In genomic region chr11:110447897-110448522, GRCh38 we compare ENCODE assay signal across 10 cellular contexts. TPM values are rescaled to one million over a fixed set of nuclear protein-coding genes. Genes with fewer than 3 reads are reported as not detected.
A peak's percentile ranks its signal among the peaks of the same experiment; 100 is the strongest.
DNase-seq lines count a peak whose midpoint lies in the region; ATAC-seq and TF ChIP-seq lines count a peak whose summit lies in the region.
"Had no signal": no experiment of that assay in that cellular context is flagged by ENCODE, and none has a peak within 500 bp of the region (broad histone marks: within the 10 kb centered on the region; RNA-seq: fewer than 3 reads in every experiment).

No MANE protein-coding gene starts in this region.

- no peak overlapping the region for H3K27ac Mint-ChIP-seq in endodermal cell

- H3K36me3 Mint-ChIP-seq in endodermal cell (ENCODE audit: low read depth): peaks cover 25% of the 10 kb centered on the region

- peaks cover 9% of the 10 kb centered on the region for H3K9me3 ChIP-seq in endodermal cell (ENCODE audit: control insufficient read depth, low read length)

- TF ChIP-seq CTCF in endodermal cell (conservative IDR thresholded peaks at IDR 0.05) (peak; percentile 81), retinal pigment epithelial cell (conservative IDR thresholded peaks at IDR 0.05; ENCODE audit: low read depth, low read length) (peak; percentile 57)

- H3K36me3 ChIP-seq in endodermal cell (ENCODE audit: control insufficient read depth, insufficient read depth, low read length): peaks cover 19% of the 10 kb centered on the region

- ATAC-seq in HG03039 (IDR thresholded peaks at IDR 0.05; ENCODE audit: unreplicated experiment) (no peak), GM18498 (IDR thresholded peaks at IDR 0.05; ENCODE audit: unreplicated experiment) (no peak)

- peak; percentile 63 for DNase-seq in NCI-H1105 treated with DMSO at 0.1 percent for 48 hours (lab: John Stamatoyannopoulos, UW)
- no peak for DNase-seq in NCI-H1105 (lab: John Stamatoyannopoulos, UW)
- DNase-seq in NCI-H146 treated with DMSO at 0.1 percent for 48 hours (lab: John Stamatoyannopoulos, UW; ENCODE audit: unreplicated experiment): peak; percentile 20
- DNase-seq in endodermal cell: no peak
- no peak for DNase-seq in retinal pigment epithelial cell (ENCODE audit: low read depth)
- no peak for DNase-seq in stimulated activated CD8-positive, alpha-beta memory T cell treated with anti-CD3 and anti-CD28 coated beads, Interleukin-4, amount 100 ng/mL, for 48 hours
- DNase-seq: activated CD4-positive, alpha-beta T cell treated with anti-CD3 and anti-CD28 coated beads, Interleukin-2, amount 50 U/mL, for 1 hour; KG1 had no signal

- H3K27ac ChIP-seq in endodermal cell (ENCODE audit: low read depth, low read length): no peak overlapping the region

- 84 to 88% methylated on average over 2 to 4 of the region's 5 CpGs for WGBS in endodermal cell (ENCODE audit: insufficient coverage in 1 of 2, insufficient read length in 1 of 2), 2 experiments

- no peak overlapping the region for H3K9ac ChIP-seq in endodermal cell (ENCODE audit: extremely low read depth, low read length, poor library complexity, severe bottlenecking)

- peaks cover 6% of the 10 kb centered on the region for H3K4me1 Mint-ChIP-seq in endodermal cell

- no peaks in the 10 kb centered on the region for H3K4me1 ChIP-seq in endodermal cell (ENCODE audit: control insufficient read depth, insufficient read depth, low read length)

- H3K9me3 Mint-ChIP-seq in endodermal cell: peaks cover 7% of the 10 kb centered on the region

- no peak overlapping the region for H3K4me3 ChIP-seq in endodermal cell (ENCODE audit: low read length)
- no peak overlapping the region for H3K4me3 ChIP-seq in retinal pigment epithelial cell (ENCODE audit: low read length)

- no peak overlapping the region for H3K4me3 Mint-ChIP-seq in endodermal cell

- H3K27me3 ChIP-seq in endodermal cell (ENCODE audit: control insufficient read depth, insufficient read depth, low read length, poor library complexity, severe bottlenecking): no peaks in the 10 kb centered on the region

- no peaks in the 10 kb centered on the region for H3K27me3 Mint-ChIP-seq in endodermal cell (ENCODE audit: insufficient read depth)

RNA-seq across cellular contexts. Expression of gene FDX1, which starts 18.3 kb away (rescaled TPM):
- 10 to 100 TPM; 11.8 to 12.1 TPM for total RNA-seq in endodermal cell
- polyA plus RNA-seq in endodermal cell (2013, experiment 1 of 2): 9.9 TPM
- 10.6 TPM for polyA plus RNA-seq in endodermal cell (2013, experiment 2 of 2)

Comparison
In these comparisons a context has a peak if more than half of its experiments do, and no peak if none do; other contexts are left out.
1. DNase-seq: peak in NCI-H1105 treated with DMSO at 0.1 percent for 48 hours (single experiment) and NCI-H146 treated with DMSO at 0.1 percent for 48 hours (single experiment); none in NCI-H1105 (single experiment), endodermal cell (single experiment), retinal pigment epithelial cell (single experiment) and stimulated activated CD8-positive, alpha-beta memory T cell treated with anti-CD3 and anti-CD28 coated beads, Interleukin-4, amount 100 ng/mL, for 48 hours (single experiment).